20 cellular contexts compared by ENCODE assay signal in genomic region chr1:145706282-145706681, GRCh38. TPM values are rescaled to one million over a fixed set of nuclear protein-coding genes. Genes with fewer than 3 reads are reported as not detected.
DNase-seq lines count a peak whose midpoint lies in the region; ATAC-seq and TF ChIP-seq lines count a peak whose summit lies in the region.
"Had no signal": no experiment of that assay in that cellular context is flagged by ENCODE, and none has a peak within 500 bp of the region (broad histone marks: within the 10 kb centered on the region; RNA-seq: fewer than 3 reads in every experiment).

No MANE protein-coding gene starts in this region.

- peak overlapping the region in 2 of 4 donors; percentile 76 to 84 for H3K27ac ChIP-seq in Peyer's patch
- H3K27ac ChIP-seq: adrenal gland, C4-2B, HL-60 had no signal

- peaks cover 20% of the 10 kb centered on the region for H3K4me1 Mint-ChIP-seq in osteocyte (ENCODE audit: unreplicated experiment)

- DNase-seq in ELR (ENCODE audit: low read depth) (peak; percentile 98), Peyer's patch (no peak), epithelial cell of proximal tubule (ENCODE audit: low read depth) (no peak), osteocyte (ENCODE audit: extremely low spot score, unreplicated experiment) (no peak), posterior cingulate gyrus (no peak)
- no peak for DNase-seq in activated naive CD4-positive, alpha-beta T cell treated with anti-CD3 and anti-CD28 coated beads, Interleukin-2, amount 50 U/mL, for 16 hours
- no peak for DNase-seq in stimulated activated CD4-positive, alpha-beta T cell treated with anti-CD3 and anti-CD28 coated beads, Interleukin-4, amount 100 ng/mL, for 4 hours
- DNase-seq: activated CD4-positive, alpha-beta T cell treated with anti-CD3 and anti-CD28 coated beads for 1 hour; activated T-cell treated with anti-CD3 and anti-CD28 coated beads for 4 hours; adrenal gland; GF-D8; H7; natural killer cell; stimulated activated naive CD4-positive, alpha-beta T cell treated with Interleukin-2 at 50 U/mL for 16 hours had no signal

- no peaks in the 10 kb centered on the region for H3K9me3 Mint-ChIP-seq in osteocyte (ENCODE audit: unreplicated experiment)
- H3K9me3 Mint-ChIP-seq: natural killer cell had no signal

- H3K27me3 ChIP-seq in Peyer's patch, result no peaks in the 10 kb centered on the region
- H3K27me3 ChIP-seq: adrenal gland had no signal

- H3K4me1 ChIP-seq in Peyer's patch, result peaks cover 0 to 7% (median 0%) of the 10 kb centered on the region in 4 donors

- H3K9me3 ChIP-seq in Peyer's patch, result no peaks in the 10 kb centered on the region
- H3K9me3 ChIP-seq: adrenal gland had no signal

- H3K27me3 Mint-ChIP-seq in osteocyte (ENCODE audit: unreplicated experiment), result no peaks in the 10 kb centered on the region

- H3K4me3 ChIP-seq in Peyer's patch (peak overlapping the region in 2 of 4 donors; percentile 50 to 52), epithelial cell of proximal tubule (ENCODE audit: low read depth, low read length) (peak overlapping the region; percentile 70)
- H3K4me3 ChIP-seq: adrenal gland, dorsolateral prefrontal cortex had no signal

- H3K36me3 Mint-ChIP-seq in osteocyte (ENCODE audit: unreplicated experiment), result no peaks in the 10 kb centered on the region
- H3K36me3 Mint-ChIP-seq: natural killer cell had no signal

- peak overlapping the region; percentile 50 for H3K27ac Mint-ChIP-seq in osteocyte (ENCODE audit: unreplicated experiment)
- H3K27ac Mint-ChIP-seq: natural killer cell had no signal

- no peak for TF ChIP-seq CTCF in Peyer's patch (IDR thresholded peaks at IDR 0.05)
- no peak for TF ChIP-seq CTCF in epithelial cell of proximal tubule (conservative IDR thresholded peaks at IDR 0.05; ENCODE audit: low read depth, low read length)
- TF ChIP-seq CTCF in osteocyte (IDR thresholded peaks at IDR 0.05), result no peak

- peak; percentile 7 to 25 for TF ChIP-seq POLR2A in Peyer's patch (IDR thresholded peaks at IDR 0.05)

- intact Hi-C loops in posterior cingulate gyrus (cut with DNase I), result no loop called here

- ATAC-seq in GM19397 (IDR thresholded peaks at IDR 0.05; ENCODE audit: unreplicated experiment), result no peak
- ATAC-seq: natural killer cell, sciatic nerve had no signal

- no peaks in the 10 kb centered on the region for H3K36me3 ChIP-seq in Peyer's patch
- H3K36me3 ChIP-seq: adrenal gland had no signal

- H3K4me3 Mint-ChIP-seq in osteocyte (ENCODE audit: unreplicated experiment), result no peak overlapping the region
- H3K4me3 Mint-ChIP-seq: natural killer cell had no signal

RNA-seq across cellular contexts. Expression of gene PDZK1, which starts 0.9 kb away (rescaled TPM):
- 100 to 1,000 TPM in 3 of 4 donors, 10 to 100 TPM in 1; 25.6 to 251 (median 205) TPM for total RNA-seq in Peyer's patch
- total RNA-seq in epithelial cell of proximal tubule, result 2.9 and 5.0 TPM in 2 replicates
- 0.31 and 0.40 TPM in 2 replicates for total RNA-seq in osteocyte

RNA-seq across cellular contexts. Expression of gene CD160, which starts 13.0 kb away (rescaled TPM):
- 1 to 10 TPM in 2 of 4 donors, not detected in 2; 3.3 to 4.4 TPM for total RNA-seq in Peyer's patch
- total RNA-seq in epithelial cell of proximal tubule, result not detected in 2 replicates
- not detected in 2 replicates for total RNA-seq in osteocyte
- total RNA-seq: left lobe of liver had no signal
